Comparison of ENCODE assay signal across 1 cellular context in the genomic region with DNA sequence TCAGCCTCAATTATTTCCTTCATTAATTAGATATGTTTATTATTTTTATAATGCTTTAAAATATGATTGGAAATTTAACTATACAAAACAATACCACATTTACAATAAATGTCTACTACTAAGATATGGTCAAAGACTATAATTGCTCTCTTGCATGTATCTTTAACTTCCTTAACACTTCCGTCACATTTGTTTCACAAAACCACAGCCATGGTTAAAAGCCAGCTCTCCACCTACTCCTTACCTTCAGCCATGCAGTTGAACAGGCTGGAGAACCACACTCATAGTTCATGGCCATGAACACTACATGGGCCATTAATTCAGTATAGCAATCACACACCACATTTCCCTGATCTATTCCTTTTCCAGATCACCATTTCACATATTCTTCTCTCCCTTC.
TF ChIP-seq lines count a peak whose summit lies in the region.

No MANE protein-coding gene starts in this region.

TF ChIP-seq in H1, 55 proteins besides CTCF, POLR2A, EP300 and RAD21 (continued from another document):
- TF ChIP-seq, protein P1, sequence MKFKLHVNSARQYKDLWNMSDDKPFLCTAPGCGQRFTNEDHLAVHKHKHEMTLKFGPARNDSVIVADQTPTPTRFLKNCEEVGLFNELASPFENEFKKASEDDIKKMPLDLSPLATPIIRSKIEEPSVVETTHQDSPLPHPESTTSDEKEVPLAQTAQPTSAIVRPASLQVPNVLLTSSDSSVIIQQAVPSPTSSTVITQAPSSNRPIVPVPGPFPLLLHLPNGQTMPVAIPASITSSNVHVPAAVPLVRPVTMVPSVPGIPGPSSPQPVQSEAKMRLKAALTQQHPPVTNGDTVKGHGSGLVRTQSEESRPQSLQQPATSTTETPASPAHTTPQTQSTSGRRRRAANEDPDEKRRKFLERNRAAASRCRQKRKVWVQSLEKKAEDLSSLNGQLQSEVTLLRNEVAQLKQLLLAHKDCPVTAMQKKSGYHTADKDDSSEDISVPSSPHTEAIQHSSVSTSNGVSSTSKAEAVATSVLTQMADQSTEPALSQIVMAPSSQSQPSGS (IDR thresholded peaks at IDR 0.05; ENCODE audit: low read length), result no peak
TF ChIP-seq in H1: peak in this region for 0.
